12 cellular contexts compared by ENCODE assay signal in the genomic region with DNA sequence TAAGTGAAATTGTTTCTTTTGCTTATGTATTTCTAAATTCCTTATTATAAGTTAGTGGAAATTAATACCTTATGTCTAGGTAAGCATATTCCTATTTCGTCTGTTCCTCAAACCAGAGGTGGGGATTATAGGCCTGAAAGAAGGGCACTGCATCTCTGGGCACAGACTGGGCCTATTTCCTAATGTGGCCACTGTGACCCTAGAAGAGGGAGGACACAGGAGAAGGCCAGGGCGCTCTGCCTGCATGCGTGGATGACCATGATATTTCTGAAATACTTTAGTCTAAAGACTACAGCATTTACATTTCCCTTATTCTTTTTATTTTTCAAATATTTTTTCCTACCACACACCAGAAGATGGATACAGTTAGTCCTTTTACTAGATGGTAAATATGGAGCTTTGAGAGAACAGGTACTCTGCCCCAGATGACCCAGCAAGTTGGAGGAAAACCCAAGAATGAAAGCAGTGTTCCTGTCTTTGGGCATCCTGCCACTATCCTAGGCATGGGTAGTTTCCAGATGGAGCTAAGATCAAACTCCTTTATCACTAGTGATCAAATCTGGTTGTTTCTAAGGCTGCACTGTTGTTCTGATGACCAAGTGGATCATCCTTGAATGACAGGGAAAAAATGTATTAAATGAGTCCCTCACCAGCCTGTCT. TPM values are rescaled to one million over a fixed set of nuclear protein-coding genes. Genes with fewer than 3 reads are reported as not detected.
DNase-seq lines count a peak whose midpoint lies in the region; ATAC-seq and TF ChIP-seq lines count a peak whose summit lies in the region.
"Had no signal": no experiment of that assay in that cellular context is flagged by ENCODE, and none has a peak within 500 bp of the region (broad histone marks: within the 10 kb centered on the region; RNA-seq: fewer than 3 reads in every experiment).

No MANE protein-coding gene starts in this region.

- no peak for ATAC-seq in Right ventricle myocardium inferior
- no peak for ATAC-seq in HG03135 (IDR thresholded peaks at IDR 0.05; ENCODE audit: unreplicated experiment)
- ATAC-seq: activated naive CD4-positive, alpha-beta T cell treated with anti-CD3 and anti-CD28 coated beads, Interleukin-2, amount 50 U/mL, for 72 hours had no signal

- no peaks in the 10 kb centered on the region for H3K36me3 ChIP-seq in cardiac muscle cell
- no peaks in the 10 kb centered on the region for H3K36me3 ChIP-seq in esophagus squamous epithelium
- no peaks in the 10 kb centered on the region for H3K36me3 ChIP-seq in osteoblast (ENCODE audit: insufficient read depth, low read length)
- H3K36me3 ChIP-seq in vagina: no peaks in the 10 kb centered on the region

- no peak overlapping the region for H2AFZ ChIP-seq in osteoblast (ENCODE audit: low read length)

- intact Hi-C loops in Right ventricle myocardium inferior (cut with DNase I): no loop called here
- intact Hi-C loops in esophagus squamous epithelium (cut with DNase I): no loop called here
- intact Hi-C loops in vagina (cut with DNase I): no loop called here

- 80 to 88% methylated on average over 3 of the region's 3 CpGs for WGBS in esophagus squamous epithelium, 2 donors

- no peak for TF ChIP-seq POLR2A in esophagus squamous epithelium (IDR thresholded peaks at IDR 0.05)
- TF ChIP-seq POLR2A in vagina (IDR thresholded peaks at IDR 0.05): no peak

- TF ChIP-seq CTCF in cardiac muscle cell (IDR thresholded peaks at IDR 0.05; ENCODE audit: low read depth, low read length) (no peak), esophagus squamous epithelium (IDR thresholded peaks at IDR 0.05) (no peak), osteoblast (IDR thresholded peaks at IDR 0.05; ENCODE audit: extremely low read depth, low read depth, low read length) (no peak), vagina (IDR thresholded peaks at IDR 0.05) (no peak)

- no peak overlapping the region for H3K4me3 ChIP-seq in cardiac muscle cell
- no peak overlapping the region for H3K4me3 ChIP-seq in esophagus squamous epithelium
- H3K4me3 ChIP-seq in osteoblast (ENCODE audit: insufficient read depth, low read length): no peak overlapping the region
- H3K4me3 ChIP-seq in vagina: no peak overlapping the region

- no peaks in the 10 kb centered on the region for H4K20me1 ChIP-seq in osteoblast (ENCODE audit: insufficient read depth, low read length)

- H3K27ac ChIP-seq in cardiac muscle cell (peak overlapping the region; percentile 93), esophagus squamous epithelium (peak overlapping the region; percentile 53 to 83 (median 80)), osteoblast (ENCODE audit: low read depth, low read length) (peak overlapping the region; percentile 97), vagina (peak overlapping the region; percentile 68)

- H3K4me2 ChIP-seq in osteoblast (ENCODE audit: insufficient read depth, low read length): peak overlapping the region; percentile 46

- DNase-seq in cardiac muscle cell (ENCODE audit: low read depth in 1 of 2, low spot score in 1 of 2) (no peak), Right ventricle myocardium inferior (ENCODE audit: missing footprints) (no peak), esophagus squamous epithelium (lab: John Stamatoyannopoulos, UW) (no peak), osteoblast (ENCODE audit: insufficient read length, low spot score, missing footprints) (no peak), vagina (ENCODE audit: extremely low spot score in 2 of 2) (no peak), activated T-cell treated with anti-CD3 and anti-CD28 coated beads for 4 hours (no peak), NCI-H1105 (lab: John Stamatoyannopoulos, UW) (no peak)
- DNase-seq: activated CD4-positive, alpha-beta T cell treated with anti-CD3 and anti-CD28 coated beads for 4 hours; naive B cell; NCI-H2171 had no signal

- H3K27me3 ChIP-seq in cardiac muscle cell (no peaks in the 10 kb centered on the region), esophagus squamous epithelium (no peaks in the 10 kb centered on the region), osteoblast (ENCODE audit: insufficient read depth, low read length) (no peaks in the 10 kb centered on the region), vagina (no peaks in the 10 kb centered on the region)

- H3K4me1 ChIP-seq in cardiac muscle cell (ENCODE audit: low read depth): peaks cover 56% of the 10 kb centered on the region
- peaks cover 16 to 65% (median 50%) of the 10 kb centered on the region in 3 donors for H3K4me1 ChIP-seq in esophagus squamous epithelium
- peaks cover 84% of the 10 kb centered on the region for H3K4me1 ChIP-seq in osteoblast (ENCODE audit: insufficient read depth, low read length)
- peaks cover 75% of the 10 kb centered on the region for H3K4me1 ChIP-seq in vagina

- H3K9me3 ChIP-seq in cardiac muscle cell (ENCODE audit: low read depth) (no peaks in the 10 kb centered on the region), esophagus squamous epithelium (no peaks in the 10 kb centered on the region), osteoblast (ENCODE audit: low read depth, low read length) (no peaks in the 10 kb centered on the region), vagina (no peaks in the 10 kb centered on the region)

- H3K79me2 ChIP-seq in osteoblast (ENCODE audit: insufficient read depth, low read length): peaks cover 76% of the 10 kb centered on the region

RNA-seq across cellular contexts. Expression of a gene that starts 27.8 kb away (rescaled TPM):
- total RNA-seq in cardiac muscle cell (18.7 and 25.3 TPM in 2 replicates), Right ventricle myocardium inferior (25.1 TPM), esophagus squamous epithelium (10 to 100 TPM in 1 of 4 donors, 1 to 10 TPM in 3; 5.1 to 16.0 (median 8.6) TPM), osteoblast (25.0 and 28.6 TPM in 2 replicates), vagina (18.9 TPM)
- polyA plus RNA-seq in cardiac muscle cell: 13.8 and 18.7 TPM in 2 replicates
